ENCODE assay signal across 1 cellular context in genomic region chr2:239866350-239866749, GRCh38.
TF ChIP-seq lines count a peak whose summit lies in the region.

No MANE protein-coding gene starts in this region.

TF ChIP-seq in HEK293, 187 proteins besides CTCF, POLR2A, EP300 and RAD21:
- TF ChIP-seq ZNF521 (tag by site-specific recombination; IDR thresholded peaks at IDR 0.05) (no peak), ZNF501 (tag by site-specific recombination; IDR thresholded peaks at IDR 0.05) (no peak), ZNF350 (tag by site-specific recombination; IDR thresholded peaks at IDR 0.05) (no peak), ZNF621 (tag by site-specific recombination; IDR thresholded peaks at IDR 0.05) (0 out of 2 replicates have a peak, but pooled peaks have one; percentile 36), ZNF18 (tag by site-specific recombination; IDR thresholded peaks at IDR 0.05) (peak; percentile 69), ZNF202 (tag by site-specific recombination; IDR thresholded peaks at IDR 0.05; ENCODE audit: borderline replicate concordance) (no peak), ZNF133 (tag by site-specific recombination; IDR thresholded peaks at IDR 0.05) (0 out of 2 replicates have a peak, but pooled peaks have one; percentile 13), YY2 (tag by site-specific recombination; IDR thresholded peaks at IDR 0.05) (no peak)
- TF ChIP-seq, protein P1, sequence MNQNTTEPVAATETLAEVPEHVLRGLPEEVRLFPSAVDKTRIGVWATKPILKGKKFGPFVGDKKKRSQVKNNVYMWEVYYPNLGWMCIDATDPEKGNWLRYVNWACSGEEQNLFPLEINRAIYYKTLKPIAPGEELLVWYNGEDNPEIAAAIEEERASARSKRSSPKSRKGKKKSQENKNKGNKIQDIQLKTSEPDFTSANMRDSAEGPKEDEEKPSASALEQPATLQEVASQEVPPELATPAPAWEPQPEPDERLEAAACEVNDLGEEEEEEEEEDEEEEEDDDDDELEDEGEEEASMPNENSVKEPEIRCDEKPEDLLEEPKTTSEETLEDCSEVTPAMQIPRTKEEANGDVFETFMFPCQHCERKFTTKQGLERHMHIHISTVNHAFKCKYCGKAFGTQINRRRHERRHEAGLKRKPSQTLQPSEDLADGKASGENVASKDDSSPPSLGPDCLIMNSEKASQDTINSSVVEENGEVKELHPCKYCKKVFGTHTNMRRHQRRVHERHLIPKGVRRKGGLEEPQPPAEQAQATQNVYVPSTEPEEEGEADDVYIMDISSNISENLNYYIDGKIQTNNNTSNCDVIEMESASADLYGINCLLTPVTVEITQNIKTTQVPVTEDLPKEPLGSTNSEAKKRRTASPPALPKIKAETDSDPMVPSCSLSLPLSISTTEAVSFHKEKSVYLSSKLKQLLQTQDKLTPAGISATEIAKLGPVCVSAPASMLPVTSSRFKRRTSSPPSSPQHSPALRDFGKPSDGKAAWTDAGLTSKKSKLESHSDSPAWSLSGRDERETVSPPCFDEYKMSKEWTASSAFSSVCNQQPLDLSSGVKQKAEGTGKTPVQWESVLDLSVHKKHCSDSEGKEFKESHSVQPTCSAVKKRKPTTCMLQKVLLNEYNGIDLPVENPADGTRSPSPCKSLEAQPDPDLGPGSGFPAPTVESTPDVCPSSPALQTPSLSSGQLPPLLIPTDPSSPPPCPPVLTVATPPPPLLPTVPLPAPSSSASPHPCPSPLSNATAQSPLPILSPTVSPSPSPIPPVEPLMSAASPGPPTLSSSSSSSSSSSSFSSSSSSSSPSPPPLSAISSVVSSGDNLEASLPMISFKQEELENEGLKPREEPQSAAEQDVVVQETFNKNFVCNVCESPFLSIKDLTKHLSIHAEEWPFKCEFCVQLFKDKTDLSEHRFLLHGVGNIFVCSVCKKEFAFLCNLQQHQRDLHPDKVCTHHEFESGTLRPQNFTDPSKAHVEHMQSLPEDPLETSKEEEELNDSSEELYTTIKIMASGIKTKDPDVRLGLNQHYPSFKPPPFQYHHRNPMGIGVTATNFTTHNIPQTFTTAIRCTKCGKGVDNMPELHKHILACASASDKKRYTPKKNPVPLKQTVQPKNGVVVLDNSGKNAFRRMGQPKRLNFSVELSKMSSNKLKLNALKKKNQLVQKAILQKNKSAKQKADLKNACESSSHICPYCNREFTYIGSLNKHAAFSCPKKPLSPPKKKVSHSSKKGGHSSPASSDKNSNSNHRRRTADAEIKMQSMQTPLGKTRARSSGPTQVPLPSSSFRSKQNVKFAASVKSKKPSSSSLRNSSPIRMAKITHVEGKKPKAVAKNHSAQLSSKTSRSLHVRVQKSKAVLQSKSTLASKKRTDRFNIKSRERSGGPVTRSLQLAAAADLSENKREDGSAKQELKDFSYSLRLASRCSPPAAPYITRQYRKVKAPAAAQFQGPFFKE (tag by site-specific recombination; IDR thresholded peaks at IDR 0.05; ENCODE audit: borderline replicate concordance) = no peak
